2 cellular contexts compared by ENCODE assay signal in genomic region chr7:2114926-2115738, GRCh38.
TF ChIP-seq lines count a peak whose summit lies in the region.

No MANE protein-coding gene starts in this region.

TF ChIP-seq in IMR-90, 13 proteins besides CTCF, POLR2A, EP300 and RAD21:
- no peak for TF ChIP-seq MAFK (IDR thresholded peaks at IDR 0.05; ENCODE audit: low read depth, low read length)
- no peak for TF ChIP-seq NFE2L2 (IDR thresholded peaks at IDR 0.05; ENCODE audit: low read depth, low read length)
- no peak for TF ChIP-seq ELK1 (IDR thresholded peaks at IDR 0.05; ENCODE audit: borderline replicate concordance, low read depth, low read length)
- no peak for TF ChIP-seq RCOR1 (IDR thresholded peaks at IDR 0.05; ENCODE audit: insufficient replicate concordance, low read length)
- no peak for TF ChIP-seq RFX5 (IDR thresholded peaks at IDR 0.05; ENCODE audit: low read depth, low read length)
- no peak for TF ChIP-seq FOS (IDR thresholded peaks at IDR 0.05; ENCODE audit: low read depth, low read length)
- TF ChIP-seq MAZ (IDR thresholded peaks at IDR 0.05; ENCODE audit: borderline replicate concordance, low read depth, low read length) = no peak
- TF ChIP-seq BHLHE40 (IDR thresholded peaks at IDR 0.05; ENCODE audit: low read depth, low read length) = no peak
- no peak for TF ChIP-seq SMC3 (IDR thresholded peaks at IDR 0.05; ENCODE audit: low read depth, low read length)
- TF ChIP-seq CEBPB (IDR thresholded peaks at IDR 0.05; ENCODE audit: low read depth, low read length) = no peak
- no peak for TF ChIP-seq CHD1 (IDR thresholded peaks at IDR 0.05; ENCODE audit: low read depth, low read length)
- no peak for TF ChIP-seq MXI1 (IDR thresholded peaks at IDR 0.05; ENCODE audit: borderline replicate concordance, low read depth, low read length)
- TF ChIP-seq USF2 (IDR thresholded peaks at IDR 0.05; ENCODE audit: low read depth, low read length) = no peak

TF ChIP-seq in H1, 55 proteins besides CTCF, POLR2A, EP300 and RAD21:
- no peak for TF ChIP-seq HDAC6 (IDR thresholded peaks at IDR 0.05; ENCODE audit: low read depth, low read length)
- no peak for TF ChIP-seq GTF2F1 (IDR thresholded peaks at IDR 0.05; ENCODE audit: borderline replicate concordance, low read depth, low read length)
- TF ChIP-seq SP4 (IDR thresholded peaks at IDR 0.05; ENCODE audit: low read length) = no peak
- TF ChIP-seq USF2 (IDR thresholded peaks at IDR 0.05; ENCODE audit: low read length) = no peak
- TF ChIP-seq BCL11A (IDR thresholded peaks at IDR 0.05; ENCODE audit: low read depth in 2 of 2, low read length in 2 of 2) = no peak
- no peak for TF ChIP-seq RBBP5 (IDR thresholded peaks at IDR 0.05; ENCODE audit: borderline replicate concordance, low read depth, low read length)
- TF ChIP-seq RNF2 (IDR thresholded peaks at IDR 0.05; ENCODE audit: borderline replicate concordance, low read depth, low read length, missing control alignments, poor library complexity, severe bottlenecking) = no peak
- no peak for TF ChIP-seq RFX5 (IDR thresholded peaks at IDR 0.05; ENCODE audit: borderline replicate concordance, low read depth, low read length)
- TF ChIP-seq SIRT6 (IDR thresholded peaks at IDR 0.05; ENCODE audit: low read length) = no peak
- no peak for TF ChIP-seq MAX (IDR thresholded peaks at IDR 0.05)
- no peak for TF ChIP-seq MAFK (IDR thresholded peaks at IDR 0.05; ENCODE audit: low read depth, low read length)
- no peak for TF ChIP-seq CBX5 (IDR thresholded peaks at IDR 0.05; ENCODE audit: low read depth, low read length)
- no peak for TF ChIP-seq BRCA1 (IDR thresholded peaks at IDR 0.05; ENCODE audit: low read depth, low read length)
- no peak for TF ChIP-seq TEAD4 (IDR thresholded peaks at IDR 0.05; ENCODE audit: low read depth, low read length)
- no peak for TF ChIP-seq KDM5A (IDR thresholded peaks at IDR 0.05; ENCODE audit: low read length)
